Comparison of ENCODE assay signal across 21 cellular contexts in the genomic region with DNA sequence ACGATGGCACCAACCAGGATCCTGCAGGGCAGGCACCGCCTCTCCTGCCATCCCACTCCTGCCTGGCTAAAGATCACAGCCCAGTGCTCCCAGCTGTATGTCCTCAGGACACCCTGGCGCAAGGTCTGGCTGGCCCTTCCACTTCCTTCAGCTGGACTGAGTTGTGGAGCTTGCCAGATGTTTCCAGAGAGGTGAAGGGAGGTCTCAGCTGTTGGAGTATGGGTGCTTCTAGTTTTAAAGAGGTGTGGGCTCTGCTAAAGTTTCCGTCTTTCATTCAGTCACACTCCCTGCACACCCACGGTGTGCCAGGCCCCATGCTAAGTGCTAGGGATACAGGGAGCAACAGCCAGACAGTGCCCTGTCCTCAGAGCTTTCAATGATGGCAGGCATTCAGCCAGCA. TPM values are rescaled to one million over a fixed set of nuclear protein-coding genes. Genes with fewer than 3 reads are reported as not detected.
DNase-seq lines count a peak whose midpoint lies in the region; ATAC-seq, FAIRE-seq and TF ChIP-seq lines count a peak whose summit lies in the region.
"Had no signal": no experiment of that assay in that cellular context is flagged by ENCODE, and none has a peak within 500 bp of the region (broad histone marks: within the 10 kb centered on the region; RNA-seq: fewer than 3 reads in every experiment).

No MANE protein-coding gene starts in this region.

- no peak for ATAC-seq in HG03571 (IDR thresholded peaks at IDR 0.05; ENCODE audit: unreplicated experiment)
- no peak for ATAC-seq in naive thymus-derived CD8-positive, alpha-beta T cell

- no peak overlapping the region for H3K4me3 Mint-ChIP-seq in activated T-helper 1 cell treated with anti-CD3 and anti-CD28 coated beads, Interleukin-12 subunit alpha, Interleukin-12 subunit beta, Interleukin-2, Interleukin-4 antibody, amounts not matched to agents 30 ng/mL and 10 ng/mL and 1 ng/mL, durations not matched to agents 14 hours and 24 hours and 36 hours
- no peak overlapping the region for H3K4me3 Mint-ChIP-seq in endothelial cell (ENCODE audit: unreplicated experiment)
- peak overlapping the region in 1 of 10 donors; percentile 73 for H3K4me3 Mint-ChIP-seq in naive thymus-derived CD8-positive, alpha-beta T cell
- H3K4me3 Mint-ChIP-seq: CD8-positive, alpha-beta memory T cell; H9 had no signal

- no peak for DNase-seq in activated T-helper 1 cell treated with anti-CD3 and anti-CD28 coated beads, Interleukin-12 subunit alpha, Interleukin-12 subunit beta, Interleukin-2, Interleukin-4 antibody, amounts not matched to agents 30 ng/mL and 10 ng/mL and 1 ng/mL, durations not matched to agents 14 hours and 24 hours and 36 hours (ENCODE audit: low spot score)
- DNase-seq in endothelial cell (ENCODE audit: low spot score): no peak
- DNase-seq in SW480 (ENCODE audit: low spot score): no peak
- no peak for DNase-seq in naive thymus-derived CD8-positive, alpha-beta T cell
- no peak for DNase-seq in frontal cortex (ENCODE audit: low spot score in 2 of 2)
- DNase-seq: ACHN; CD8-positive, alpha-beta memory T cell; DND-41; GF-D8; H9; IMR-90; NCI-H1092; NCI-H187; NCI-H446; NCI-H748 treated with DMSO at 0.1 percent for 48 hours; Peyer's patch; Right ventricle myocardium superior; SK-N-SH had no signal

- H3K27me3 ChIP-seq in BLaER1: no peaks in the 10 kb centered on the region
- H3K27me3 ChIP-seq: Peyer's patch had no signal

- POLR2A ChIA-PET in HEK293 (lab: Yijun Ruan, JAX): no interaction called here
- POLR2A ChIA-PET in naive thymus-derived CD8-positive, alpha-beta T cell (lab: Charles Lee): no interaction called here

- no peaks in the 10 kb centered on the region for H4K20me1 ChIP-seq in BLaER1

- peaks cover 52% of the 10 kb centered on the region for H3K4me1 Mint-ChIP-seq in activated T-helper 1 cell treated with anti-CD3 and anti-CD28 coated beads, Interleukin-12 subunit alpha, Interleukin-12 subunit beta, Interleukin-2, Interleukin-4 antibody, amounts not matched to agents 30 ng/mL and 10 ng/mL and 1 ng/mL, durations not matched to agents 14 hours and 24 hours and 36 hours (ENCODE audit: low read depth)
- no peaks in the 10 kb centered on the region for H3K4me1 Mint-ChIP-seq in endothelial cell (ENCODE audit: unreplicated experiment)
- H3K4me1 Mint-ChIP-seq in naive thymus-derived CD8-positive, alpha-beta T cell: peaks cover 6 to 76% (median 15%) of the 10 kb centered on the region in 4 donors

- H3K9ac ChIP-seq in BLaER1: peak overlapping the region; percentile 68
- H3K9ac ChIP-seq: SK-N-SH had no signal

- H3K36me3 ChIP-seq in BLaER1 (no peaks in the 10 kb centered on the region), HEK293 (ENCODE audit: control insufficient read depth in 2 of 2, insufficient read depth in 1 of 2, low read length in 2 of 2) (no peaks in the 10 kb centered on the region)
- H3K36me3 ChIP-seq: Peyer's patch had no signal

- no peak for TF ChIP-seq CTCF in HEK293 (tag by site-specific recombination; IDR thresholded peaks at IDR 0.05)
- no peak for TF ChIP-seq CTCF in endothelial cell (IDR thresholded peaks at IDR 0.05; ENCODE audit: unreplicated experiment)

- H3K9me3 Mint-ChIP-seq in activated T-helper 1 cell treated with anti-CD3 and anti-CD28 coated beads, Interleukin-12 subunit alpha, Interleukin-12 subunit beta, Interleukin-2, Interleukin-4 antibody, amounts not matched to agents 30 ng/mL and 10 ng/mL and 1 ng/mL, durations not matched to agents 14 hours and 24 hours and 36 hours: no peaks in the 10 kb centered on the region
- H3K9me3 Mint-ChIP-seq in endothelial cell (ENCODE audit: unreplicated experiment): no peaks in the 10 kb centered on the region
- no peaks in the 10 kb centered on the region for H3K9me3 Mint-ChIP-seq in naive thymus-derived CD8-positive, alpha-beta T cell
- H3K9me3 Mint-ChIP-seq: CD8-positive, alpha-beta memory T cell had no signal

- intact Hi-C loops in activated T-helper 1 cell treated with anti-CD3 and anti-CD28 coated beads, Interleukin-12 subunit alpha, Interleukin-12 subunit beta, Interleukin-2, Interleukin-4 antibody, amounts not matched to agents 30 ng/mL and 10 ng/mL and 1 ng/mL, durations not matched to agents 14 hours and 24 hours and 36 hours (cut with micrococcal nuclease): loop anchor here (10.0 kb wide), 1 partner anchor 320 kb away; the partner anchor contains the start of gene FSTL4

- peak overlapping the region; percentile 95 for H3K4me2 ChIP-seq in BLaER1
- H3K4me2 ChIP-seq: SK-N-SH had no signal

- H3K27ac Mint-ChIP-seq in activated T-helper 1 cell treated with anti-CD3 and anti-CD28 coated beads, Interleukin-12 subunit alpha, Interleukin-12 subunit beta, Interleukin-2, Interleukin-4 antibody, amounts not matched to agents 30 ng/mL and 10 ng/mL and 1 ng/mL, durations not matched to agents 14 hours and 24 hours and 36 hours: peak overlapping the region; percentile 61
- H3K27ac Mint-ChIP-seq in endothelial cell (ENCODE audit: unreplicated experiment): peak overlapping the region; percentile 38
- peak overlapping the region in 2 of 10 donors; percentile 52 to 81 for H3K27ac Mint-ChIP-seq in naive thymus-derived CD8-positive, alpha-beta T cell
- H3K27ac Mint-ChIP-seq: CD8-positive, alpha-beta memory T cell had no signal

- H3K4me3 ChIP-seq in BLaER1 (peak overlapping the region; percentile 55), HEK293 (ENCODE audit: low read depth, low read length) (no peak overlapping the region)
- H3K4me3 ChIP-seq: Peyer's patch had no signal

- H3K27ac ChIP-seq in BLaER1 (peak overlapping the region; percentile 91), HEK293 (ENCODE audit: extremely low read depth, low read depth, low read length) (no peak overlapping the region)

- CTCF ChIA-PET in HEK293 (lab: Yijun Ruan, JAX): interaction anchor here (1.0 kb wide), 1 partner anchor 105 kb away, joined by 4 read pairs; no protein-coding TSS in a partner anchor

- H3K27me3 Mint-ChIP-seq in activated T-helper 1 cell treated with anti-CD3 and anti-CD28 coated beads, Interleukin-12 subunit alpha, Interleukin-12 subunit beta, Interleukin-2, Interleukin-4 antibody, amounts not matched to agents 30 ng/mL and 10 ng/mL and 1 ng/mL, durations not matched to agents 14 hours and 24 hours and 36 hours (ENCODE audit: insufficient read depth): peaks cover 2% of the 10 kb centered on the region
- peaks cover 7% of the 10 kb centered on the region for H3K27me3 Mint-ChIP-seq in endothelial cell (ENCODE audit: unreplicated experiment)
- H3K27me3 Mint-ChIP-seq in naive thymus-derived CD8-positive, alpha-beta T cell: peaks cover 0 to 12% (median 2%) of the 10 kb centered on the region in 5 donors
- H3K27me3 Mint-ChIP-seq: CD8-positive, alpha-beta memory T cell had no signal

- no peaks in the 10 kb centered on the region for H3K36me3 Mint-ChIP-seq in activated T-helper 1 cell treated with anti-CD3 and anti-CD28 coated beads, Interleukin-12 subunit alpha, Interleukin-12 subunit beta, Interleukin-2, Interleukin-4 antibody, amounts not matched to agents 30 ng/mL and 10 ng/mL and 1 ng/mL, durations not matched to agents 14 hours and 24 hours and 36 hours (ENCODE audit: low read depth)
- H3K36me3 Mint-ChIP-seq in endothelial cell (ENCODE audit: low read depth, unreplicated experiment): no peaks in the 10 kb centered on the region
- no peaks in the 10 kb centered on the region for H3K36me3 Mint-ChIP-seq in naive thymus-derived CD8-positive, alpha-beta T cell
- H3K36me3 Mint-ChIP-seq: CD8-positive, alpha-beta memory T cell had no signal

- H3K9me3 ChIP-seq in BLaER1: no peaks in the 10 kb centered on the region; the same call in 1 of the 2 replicates
- no peaks in the 10 kb centered on the region for H3K9me3 ChIP-seq in HEK293 (ENCODE audit: control insufficient read depth, insufficient read depth, low read depth, low read length)
- H3K9me3 ChIP-seq: Peyer's patch, SK-N-SH had no signal

- H3K4me1 ChIP-seq in BLaER1 (peaks cover 100% of the 10 kb centered on the region), HEK293 (ENCODE audit: control insufficient read depth, insufficient read depth, low read length) (peaks cover 12% of the 10 kb centered on the region)

- FAIRE-seq in frontal cortex (lab: Jason Lieb, UNC): no peak

TF ChIP-seq in HEK293, 187 proteins besides CTCF, POLR2A, EP300 and RAD21:
- TF ChIP-seq GLI2 (tag by site-specific recombination; IDR thresholded peaks at IDR 0.05; ENCODE audit: borderline replicate concordance, low read depth): no peak
- TF ChIP-seq ZFHX2 (tag by site-specific recombination; conservative IDR thresholded peaks at IDR 0.05): peak; percentile 32; the same call in 1 of the 2 replicates
- peak; percentile 20; the same call in 1 of the 2 replicates for TF ChIP-seq EGR2 (tag by site-specific recombination; IDR thresholded peaks at IDR 0.05; ENCODE audit: low read depth)

RNA-seq across cellular contexts. Expression of gene C5orf15, which starts 34.1 kb away (rescaled TPM):
- total RNA-seq in activated T-helper 1 cell treated with anti-CD3 and anti-CD28 coated beads, Interleukin-12 subunit alpha, Interleukin-12 subunit beta, Interleukin-2, Interleukin-4 antibody, amounts not matched to agents 30 ng/mL and 10 ng/mL and 1 ng/mL, durations not matched to agents 14 hours and 24 hours and 36 hours: 50.0 and 50.8 TPM in 2 replicates
- total RNA-seq in endothelial cell (ENCODE audit: unreplicated experiment): 35.5 TPM
- 10 to 100 TPM; 14.4 to 16.4 TPM for total RNA-seq in naive thymus-derived CD8-positive, alpha-beta T cell
- 10 to 100 TPM; 14.0 to 18.8 (median 16.2) TPM for polyA plus RNA-seq in naive thymus-derived CD8-positive, alpha-beta T cell
- 64.4 TPM for total RNA-seq in frontal cortex
